8 cellular contexts compared by ENCODE assay signal in genomic region chr19:10748924-10749434, GRCh38. TPM values are rescaled to one million over a fixed set of nuclear protein-coding genes. Genes with fewer than 3 reads are reported as not detected.
DNase-seq lines count a peak whose midpoint lies in the region; ATAC-seq, FAIRE-seq and TF ChIP-seq lines count a peak whose summit lies in the region.

No MANE protein-coding gene starts in this region.

- H3K4me3 Mint-ChIP-seq in stimulated activated effector memory CD8-positive, alpha-beta T cell treated with anti-CD3 and anti-CD28 coated beads, Interleukin-12 subunit alpha, Interleukin-12 subunit beta, amount 100 ng/mL, for 72 hours: no peak overlapping the region

- H3K9me3 Mint-ChIP-seq in stimulated activated effector memory CD8-positive, alpha-beta T cell treated with anti-CD3 and anti-CD28 coated beads, Interleukin-12 subunit alpha, Interleukin-12 subunit beta, amount 100 ng/mL, for 72 hours: no peaks in the 10 kb centered on the region

- TF ChIP-seq POLR2A in GM12891 (IDR thresholded peaks at IDR 0.05; ENCODE audit: low read depth, low read length): no peak

- no peaks in the 10 kb centered on the region; the same call in 1 of the 2 replicates for H3K9me3 ChIP-seq in AG04450 (ENCODE audit: control insufficient read depth, insufficient read depth, low read length)

- CTCF ChIA-PET in AG04450 (lab: Charles Lee): no interaction called here

- POLR2A ChIA-PET in AG04450 (lab: Yijun Ruan, JAX): no interaction called here

- H3K36me3 Mint-ChIP-seq in stimulated activated effector memory CD8-positive, alpha-beta T cell treated with anti-CD3 and anti-CD28 coated beads, Interleukin-12 subunit alpha, Interleukin-12 subunit beta, amount 100 ng/mL, for 72 hours: peaks cover 12% of the 10 kb centered on the region

- H3K27me3 ChIP-seq in AG04450 (ENCODE audit: control insufficient read depth, insufficient read depth, low read length): no peaks in the 10 kb centered on the region

- DNase-seq in AG04450 (ENCODE audit: low read depth, low spot score) (no peak), HPDE6-E6E7 (ENCODE audit: extremely low spot score) (peak; percentile 60), left cardiac atrium (peak; percentile 76), GOT3 (lab: John Stamatoyannopoulos, UW) (no peak), GM12891 (ENCODE audit: insufficient read length, low spot score) (no peak)
- DNase-seq in stimulated activated effector memory CD8-positive, alpha-beta T cell treated with anti-CD3 and anti-CD28 coated beads, Interleukin-12 subunit alpha, Interleukin-12 subunit beta, amount 100 ng/mL, for 72 hours (ENCODE audit: low spot score in 2 of 2): no peak

- peak overlapping the region; percentile 92 for H3K27ac Mint-ChIP-seq in stimulated activated effector memory CD8-positive, alpha-beta T cell treated with anti-CD3 and anti-CD28 coated beads, Interleukin-12 subunit alpha, Interleukin-12 subunit beta, amount 100 ng/mL, for 72 hours

- peak overlapping the region; percentile 2 for H3K27ac ChIP-seq in AG04450 (ENCODE audit: low read depth, low read length)
- H3K27ac ChIP-seq in VCaP: peak overlapping the region; percentile 8; the same call in 1 of the 2 replicates

- ATAC-seq in left cardiac atrium: peak; percentile 36 to 68
- ATAC-seq in stimulated activated effector memory CD8-positive, alpha-beta T cell treated with anti-CD3 and anti-CD28 coated beads, Interleukin-12 subunit alpha, Interleukin-12 subunit beta, amount 100 ng/mL, for 72 hours: peak; percentile 31
- ATAC-seq in HG02642 (IDR thresholded peaks at IDR 0.05; ENCODE audit: poor library complexity, unreplicated experiment): no peak

- TF ChIP-seq CTCF in AG04450 (IDR thresholded peaks at IDR 0.05; ENCODE audit: low read depth, low read length): no peak
- no peak for TF ChIP-seq CTCF in VCaP (conservative IDR thresholded peaks at IDR 0.05)

- peaks cover 71% of the 10 kb centered on the region for H3K4me1 Mint-ChIP-seq in stimulated activated effector memory CD8-positive, alpha-beta T cell treated with anti-CD3 and anti-CD28 coated beads, Interleukin-12 subunit alpha, Interleukin-12 subunit beta, amount 100 ng/mL, for 72 hours

- no peak for FAIRE-seq in GM12891 (lab: Jason Lieb, UNC)

- H3K4me3 ChIP-seq in AG04450 (ENCODE audit: low read depth, low read length): no peak overlapping the region

- intact Hi-C loops in left cardiac atrium (cut with DNase I): no loop called here

TF ChIP-seq in GM12891, 5 proteins besides CTCF, POLR2A, EP300 and RAD21:
- TF ChIP-seq POLR2AphosphoS5 (IDR thresholded peaks at IDR 0.05; ENCODE audit: low read depth, low read length) (no peak), TAF1 (IDR thresholded peaks at IDR 0.05; ENCODE audit: low read depth, low read length) (no peak), PAX5 (IDR thresholded peaks at IDR 0.05; ENCODE audit: insufficient read depth, low read length, severe bottlenecking) (no peak), SPI1 (IDR thresholded peaks at IDR 0.05; ENCODE audit: low read depth, low read length) (no peak), POU2F2 (IDR thresholded peaks at IDR 0.05; ENCODE audit: low read depth, low read length) (no peak)

RNA-seq across cellular contexts. Expression of gene DNM2, which starts 31.1 kb away (rescaled TPM):
- 36.9 and 49.1 TPM in 2 replicates for polyA plus RNA-seq in AG04450 (2011; rRNA removed)
- 126 and 150 TPM in 2 replicates for polyA minus RNA-seq in AG04450 (2011; rRNA and poly(A)+ RNA removed)
- 100 to 1,000 TPM; 125 to 186 TPM for total RNA-seq in left cardiac atrium
- 78.4 TPM for polyA plus RNA-seq in GM12891 (2012; ENCODE audit: low read depth, missing spikeins)

RNA-seq across cellular contexts. Expression of gene QTRT1, which starts 47.7 kb away (rescaled TPM):
- polyA plus RNA-seq in AG04450 (2011; rRNA removed): 19.5 and 25.3 TPM in 2 replicates
- 7.5 and 13.6 TPM in 2 replicates for polyA minus RNA-seq in AG04450 (2011; rRNA and poly(A)+ RNA removed)
- 10 to 100 TPM; 24.7 to 28.2 TPM for total RNA-seq in left cardiac atrium
- 50.4 TPM for polyA plus RNA-seq in GM12891 (2012; ENCODE audit: low read depth, missing spikeins)

Comparison
In these comparisons a context has a peak if more than half of its experiments do, and no peak if none do; other contexts are left out.
1. DNase-seq: peak in HPDE6-E6E7 (single experiment) and left cardiac atrium (single experiment); none in AG04450 (single experiment), stimulated activated effector memory CD8-positive, alpha-beta T cell treated with anti-CD3 and anti-CD28 coated beads, Interleukin-12 subunit alpha, Interleukin-12 subunit beta, amount 100 ng/mL, for 72 hours (0 of 2), GOT3 (single experiment) and GM12891 (single experiment).